In the genomic region with DNA sequence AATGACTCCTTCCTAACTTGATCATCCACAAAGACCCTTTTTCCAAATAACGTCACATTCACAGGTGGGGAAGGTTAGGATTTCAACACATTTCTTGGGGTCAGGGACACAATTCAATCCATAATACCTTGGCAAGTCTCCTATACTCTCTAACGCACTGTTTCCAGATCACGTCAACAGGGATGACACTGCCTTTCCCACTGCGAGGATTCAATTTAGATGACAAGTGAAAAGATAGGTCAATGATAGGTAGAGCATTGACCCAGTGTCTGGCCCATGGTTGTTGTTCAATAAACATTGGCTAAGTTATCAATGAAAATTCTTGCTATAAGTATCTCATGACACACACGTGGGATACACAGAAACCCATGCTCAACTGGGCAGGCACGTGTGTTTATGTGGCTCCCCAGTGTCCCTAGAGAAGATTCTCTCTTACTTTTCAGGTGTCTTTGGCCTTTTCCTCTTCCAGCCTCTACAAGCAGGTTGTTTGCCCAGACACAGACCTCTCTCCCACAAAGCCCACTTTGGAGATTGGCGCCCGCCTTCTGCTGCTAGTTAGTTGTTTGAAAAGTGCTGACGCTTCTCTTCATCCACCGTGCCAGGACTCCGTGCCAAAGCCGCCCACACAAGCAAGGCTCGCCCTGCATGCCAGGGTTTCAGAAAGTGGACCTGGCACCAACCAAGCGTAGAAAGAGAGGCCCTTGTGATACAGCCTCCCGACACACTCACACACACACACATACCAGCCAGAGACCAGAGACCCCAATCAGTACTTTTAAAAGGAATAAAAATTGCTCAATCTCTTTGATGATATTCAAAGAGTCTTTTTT, we compare ENCODE assay signal across 12 cellular contexts.
A peak's percentile ranks its signal among the peaks of the same experiment; 100 is the strongest.
DNase-seq lines count a peak whose midpoint lies in the region; ATAC-seq and TF ChIP-seq lines count a peak whose summit lies in the region.
"Had no signal": no experiment of that assay in that cellular context is flagged by ENCODE, and none has a peak within 500 bp of the region (broad histone marks: within the 10 kb centered on the region; RNA-seq: fewer than 3 reads in every experiment).

No MANE protein-coding gene starts in this region.

- H3K9me3 Mint-ChIP-seq in activated T-cell treated with anti-CD3 and anti-CD28 coated beads, Interleukin-2, amount 50 U/mL, for 72 hours: peaks cover 0 to 2% of the 10 kb centered on the region in 2 donors
- peaks cover 7% of the 10 kb centered on the region for H3K9me3 Mint-ChIP-seq in type B pancreatic cell
- H3K9me3 Mint-ChIP-seq: activated naive CD4-positive, alpha-beta T cell treated with anti-CD3 and anti-CD28 coated beads, Interleukin-2, amount 50 U/mL, for 24 hours had no signal

- H3K27ac Mint-ChIP-seq in activated T-cell treated with anti-CD3 and anti-CD28 coated beads, Interleukin-2, amount 50 U/mL, for 72 hours: no peak overlapping the region
- no peak overlapping the region for H3K27ac Mint-ChIP-seq in type B pancreatic cell
- H3K27ac Mint-ChIP-seq: activated naive CD4-positive, alpha-beta T cell treated with anti-CD3 and anti-CD28 coated beads, Interleukin-2, amount 50 U/mL, for 24 hours had no signal

- no peaks in the 10 kb centered on the region for H3K4me1 Mint-ChIP-seq in activated T-cell treated with anti-CD3 and anti-CD28 coated beads, Interleukin-2, amount 50 U/mL, for 72 hours (ENCODE audit: low read depth)
- peaks cover 32% of the 10 kb centered on the region for H3K4me1 Mint-ChIP-seq in type B pancreatic cell (ENCODE audit: unreplicated experiment)
- H3K4me1 Mint-ChIP-seq: activated naive CD4-positive, alpha-beta T cell treated with anti-CD3 and anti-CD28 coated beads, Interleukin-2, amount 50 U/mL, for 24 hours had no signal

- H3K36me3 Mint-ChIP-seq in activated T-cell treated with anti-CD3 and anti-CD28 coated beads, Interleukin-2, amount 50 U/mL, for 72 hours (ENCODE audit: insufficient read depth in 2 of 2): no peaks in the 10 kb centered on the region
- H3K36me3 Mint-ChIP-seq in type B pancreatic cell: no peaks in the 10 kb centered on the region
- H3K36me3 Mint-ChIP-seq: activated naive CD4-positive, alpha-beta T cell treated with anti-CD3 and anti-CD28 coated beads, Interleukin-2, amount 50 U/mL, for 24 hours had no signal

- no peaks in the 10 kb centered on the region for H3K27me3 Mint-ChIP-seq in activated T-cell treated with anti-CD3 and anti-CD28 coated beads, Interleukin-2, amount 50 U/mL, for 72 hours (ENCODE audit: low read depth)
- H3K27me3 Mint-ChIP-seq in type B pancreatic cell: peaks cover 3% of the 10 kb centered on the region
- H3K27me3 Mint-ChIP-seq: activated naive CD4-positive, alpha-beta T cell treated with anti-CD3 and anti-CD28 coated beads, Interleukin-2, amount 50 U/mL, for 24 hours had no signal

- no peak for ATAC-seq in activated T-cell treated with anti-CD3 and anti-CD28 coated beads, Interleukin-2, amount 50 U/mL, for 72 hours (replicated peaks in 1 of 2)
- ATAC-seq in GM21360 (IDR thresholded peaks at IDR 0.05; ENCODE audit: unreplicated experiment): no peak
- ATAC-seq: gastrocnemius medialis had no signal

- no peak for TF ChIP-seq CTCF in type B pancreatic cell (conservative IDR thresholded peaks at IDR 0.05)

- no peak overlapping the region for H3K4me3 Mint-ChIP-seq in activated T-cell treated with anti-CD3 and anti-CD28 coated beads, Interleukin-2, amount 50 U/mL, for 72 hours
- H3K4me3 Mint-ChIP-seq in type B pancreatic cell: no peak overlapping the region
- H3K4me3 Mint-ChIP-seq: activated naive CD4-positive, alpha-beta T cell treated with anti-CD3 and anti-CD28 coated beads, Interleukin-2, amount 50 U/mL, for 24 hours had no signal

- DNase-seq in anterior cingulate cortex (lab: John Stamatoyannopoulos, UW) (peak in 48 of 58 donors; percentile 2 to 82 (median 48)), fibroblast of gingiva (ENCODE audit: low read depth) (peak; percentile 22), mucosa of gallbladder (ENCODE audit: low spot score) (peak; percentile 25), superior temporal gyrus (ENCODE audit: extremely low spot score) (peak; percentile 47), type B pancreatic cell (ENCODE audit: extremely low spot score, unreplicated experiment) (no peak)
- no peak for DNase-seq in activated T-cell treated with anti-CD3 and anti-CD28 coated beads, Interleukin-2, amount 50 U/mL, for 72 hours
- DNase-seq: activated CD8-positive, alpha-beta memory T cell treated with anti-CD3 and anti-CD28 coated beads, Interleukin-2, amount 50 U/mL, for 4 hours; DMS153; gastrocnemius medialis; T-helper 9 cell had no signal

Comparison
In these comparisons a context has a peak if more than half of its experiments do, and no peak if none do; other contexts are left out.
1. DNase-seq: peak in anterior cingulate cortex (48 of 58), fibroblast of gingiva (single experiment), mucosa of gallbladder (single experiment) and superior temporal gyrus (single experiment); none in activated T-cell treated with anti-CD3 and anti-CD28 coated beads, Interleukin-2, amount 50 U/mL, for 72 hours (0 of 2) and type B pancreatic cell (single experiment).